Comparison of ENCODE assay signal across 8 cellular contexts in the genomic region with DNA sequence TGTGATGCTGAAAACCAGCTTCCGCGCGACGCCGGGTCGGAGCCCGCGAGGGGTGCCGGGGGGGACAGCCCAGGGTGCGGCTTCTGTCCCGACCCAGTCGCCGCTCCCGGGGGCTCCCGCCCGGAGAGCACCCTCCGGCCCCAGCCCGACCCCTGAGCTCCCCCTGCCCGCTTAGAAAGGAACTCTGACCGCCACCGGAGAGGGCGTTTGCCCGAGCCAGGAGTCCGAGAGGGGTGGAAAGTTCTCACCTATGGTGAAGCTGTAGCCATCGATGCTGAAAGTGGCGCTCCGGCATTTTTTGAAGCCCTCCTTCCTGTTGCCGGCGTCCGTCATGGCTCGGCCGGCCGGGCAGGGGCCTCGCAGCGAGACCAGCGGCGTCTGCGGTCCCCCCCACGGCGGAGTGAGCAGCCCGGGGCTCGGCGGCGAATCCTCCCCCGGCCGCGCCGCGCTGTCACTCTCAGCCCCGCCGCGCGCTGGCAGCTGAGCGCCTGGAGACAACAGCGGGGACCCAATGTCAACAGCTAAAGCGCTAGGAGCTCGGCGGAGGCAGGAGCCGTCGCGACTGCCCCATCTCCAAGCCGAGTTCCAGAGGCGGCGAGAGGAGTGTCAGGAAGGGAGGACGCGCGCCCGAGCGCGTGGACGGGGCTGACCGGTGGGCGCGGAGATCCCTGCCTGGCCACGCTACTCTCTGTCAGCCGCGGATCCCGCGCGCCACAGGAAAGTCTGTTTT.
DNase-seq lines count a peak whose midpoint lies in the region; FAIRE-seq and TF ChIP-seq lines count a peak whose summit lies in the region.

No MANE protein-coding gene starts in this region.

- POLR2A ChIA-PET in RWPE1 (lab: Yijun Ruan, JAX; ENCODE audit: low non-redundant PET): no interaction called here

- TF ChIP-seq EP300 in ovary (IDR thresholded peaks at IDR 0.05): no peak

- WGBS in ovary, 3 donors: 1 to 3% (median 1%) methylated on average over 73 to 80 of the region's 80 CpGs

- H3K27ac ChIP-seq in ovary (no peak overlapping the region), RWPE1 (no peak overlapping the region)

- no peaks in the 10 kb centered on the region for H3K27me3 ChIP-seq in ovary

- DNase-seq in D721Med (ENCODE audit: insufficient read length, low spot score) (peak; percentile 29), NCI-H510A treated with DMSO at 0.1 percent for 48 hours (lab: John Stamatoyannopoulos, UW) (peak; percentile 6), frontal cortex (ENCODE audit: low spot score in 2 of 2) (peak; percentile 26 to 34), ovary (no peak), RWPE1 (ENCODE audit: low spot score) (no peak), cerebellar cortex (ENCODE audit: low spot score) (no peak), ACHN (no peak)
- DNase-seq in effector CD4-positive, alpha-beta T cell: no peak

- no peak for TF ChIP-seq CTCF in D721Med (IDR thresholded peaks at IDR 0.05; ENCODE audit: insufficient read depth, missing control alignments)
- TF ChIP-seq CTCF in ovary (IDR thresholded peaks at IDR 0.05): no peak
- no peak for TF ChIP-seq CTCF in RWPE1 (conservative IDR thresholded peaks at IDR 0.05; ENCODE audit: low read depth)

- H3K4me3 ChIP-seq in ovary: peak overlapping the region; percentile 28

- intact Hi-C loops in ovary (cut with DNase I): no loop called here

- CTCF ChIA-PET in RWPE1 (lab: Yijun Ruan, JAX): no interaction called here

- H3K4me1 ChIP-seq in ovary (ENCODE audit: insufficient read depth): peaks cover 1% of the 10 kb centered on the region

- H3K36me3 ChIP-seq in ovary: no peaks in the 10 kb centered on the region

- H3K9me3 ChIP-seq in ovary: no peaks in the 10 kb centered on the region

- TF ChIP-seq POLR2A in ovary (IDR thresholded peaks at IDR 0.05): no peak

- FAIRE-seq in D721Med (lab: Jason Lieb, UNC): no peak
- no peak for FAIRE-seq in frontal cortex (lab: Jason Lieb, UNC)

- in situ Hi-C loops in ACHN (cut with HindIII; ENCODE audit: low pct_ligation_motif_present, low pct_unique_long_range_greater_than_20kb, low sequenced_read_pairs): no loop called here

Comparison
In these comparisons a context has a peak if more than half of its experiments do, and no peak if none do; other contexts are left out.
1. DNase-seq: peak in D721Med (single experiment), NCI-H510A treated with DMSO at 0.1 percent for 48 hours (single experiment) and frontal cortex (2 of 2); none in ovary (0 of 5), RWPE1 (single experiment), effector CD4-positive, alpha-beta T cell (single experiment), cerebellar cortex (single experiment) and ACHN (single experiment).